In genomic region chr3:54237788-54238502, GRCh38 we compare ENCODE assay signal across 7 cellular contexts.
"Had no signal": no experiment of that assay in that cellular context is flagged by ENCODE, and none has a peak within 500 bp of the region (broad histone marks: within the 10 kb centered on the region; RNA-seq: fewer than 3 reads in every experiment).

No MANE protein-coding gene starts in this region.

- H3K4me1 ChIP-seq: HAP-1 had no signal

- DNase-seq: H7, KBM-7 had no signal

- FAIRE-seq: HepG2 had no signal

- H3K36me3 ChIP-seq: HAP-1 had no signal

- ATAC-seq: GM23338, HCT116, HepG2 had no signal

- H3K27ac ChIP-seq: HL-60 had no signal

- H3K4me2 ChIP-seq: GM23338 had no signal

- H3K4me3 ChIP-seq: GM23338, HAP-1 had no signal

- H2AFZ ChIP-seq: GM23338 had no signal

- H3K9me3 ChIP-seq: HAP-1 had no signal
